Comparison of ENCODE assay signal across 9 cellular contexts in genomic region chr10:22228167-22228938, GRCh38. TPM values are rescaled to one million over a fixed set of nuclear protein-coding genes. Genes with fewer than 3 reads are reported as not detected.
DNase-seq lines count a peak whose midpoint lies in the region; TF ChIP-seq lines count a peak whose summit lies in the region.
"Had no signal": no experiment of that assay in that cellular context is flagged by ENCODE, and none has a peak within 500 bp of the region (broad histone marks: within the 10 kb centered on the region; RNA-seq: fewer than 3 reads in every experiment).

No MANE protein-coding gene starts in this region.

- no peaks in the 10 kb centered on the region for H3K27me3 ChIP-seq in CD8-positive, alpha-beta memory T cell (ENCODE audit: insufficient read depth, low read length, poor library complexity, severe bottlenecking)
- H3K27me3 ChIP-seq in endodermal cell (ENCODE audit: control insufficient read depth, insufficient read depth, low read length, poor library complexity, severe bottlenecking) (no peaks in the 10 kb centered on the region), osteoblast (ENCODE audit: insufficient read depth, low read length) (no peaks in the 10 kb centered on the region)

- H3K9me3 ChIP-seq in CD8-positive, alpha-beta memory T cell (ENCODE audit: low read length) = no peaks in the 10 kb centered on the region
- H3K9me3 ChIP-seq in endodermal cell (ENCODE audit: control insufficient read depth, low read length) (no peaks in the 10 kb centered on the region), osteoblast (ENCODE audit: low read depth, low read length) (no peaks in the 10 kb centered on the region)

- H3K9ac ChIP-seq in endodermal cell (ENCODE audit: extremely low read depth, low read length, poor library complexity, severe bottlenecking) = peak overlapping the region; percentile 55

- no peaks in the 10 kb centered on the region for H3K79me2 ChIP-seq in osteoblast (ENCODE audit: insufficient read depth, low read length)

- H3K4me1 Mint-ChIP-seq in CD8-positive, alpha-beta memory T cell = peaks cover 18 to 31% (median 28%) of the 10 kb centered on the region in 3 donors
- peaks cover 2% of the 10 kb centered on the region for H3K4me1 Mint-ChIP-seq in endodermal cell

- H3K9me3 Mint-ChIP-seq in CD8-positive, alpha-beta memory T cell = peaks cover 0 to 5% (median 3%) of the 10 kb centered on the region in 5 donors
- H3K9me3 Mint-ChIP-seq in endodermal cell = no peaks in the 10 kb centered on the region

- TF ChIP-seq CTCF in endodermal cell (conservative IDR thresholded peaks at IDR 0.05) = no peak
- TF ChIP-seq CTCF in osteoblast (IDR thresholded peaks at IDR 0.05; ENCODE audit: extremely low read depth, low read depth, low read length) = no peak

- H4K20me1 ChIP-seq in osteoblast (ENCODE audit: insufficient read depth, low read length) = no peaks in the 10 kb centered on the region

- H3K4me1 ChIP-seq in CD8-positive, alpha-beta memory T cell (ENCODE audit: insufficient read depth, low read length) = peaks cover 8% of the 10 kb centered on the region
- H3K4me1 ChIP-seq in endodermal cell (ENCODE audit: control insufficient read depth, insufficient read depth, low read length) (no peaks in the 10 kb centered on the region), osteoblast (ENCODE audit: insufficient read depth, low read length) (peaks cover 9% of the 10 kb centered on the region)

- peak overlapping the region; percentile 88 for H3K4me2 ChIP-seq in osteoblast (ENCODE audit: insufficient read depth, low read length)

- DNase-seq in CD8-positive, alpha-beta memory T cell = no peak
- DNase-seq in OCI-M1 (lab: John Stamatoyannopoulos, UW) (peak; percentile 53), endodermal cell (no peak), osteoblast (ENCODE audit: insufficient read length, low spot score, missing footprints) (no peak), NCI-H82 treated with DMSO at 0.1 percent for 48 hours (lab: John Stamatoyannopoulos, UW; ENCODE audit: unreplicated experiment) (no peak), NCI-H82 (lab: John Stamatoyannopoulos, UW) (no peak), A172 (ENCODE audit: low spot score) (no peak)
- no peak for DNase-seq in activated CD4-positive, alpha-beta T cell treated with anti-CD3 and anti-CD28 coated beads, Interleukin-2, amount 50 U/mL, for 48 hours

- peak overlapping the region in 7 of 8 donors; percentile 82 to 99 (median 93) for H3K27ac Mint-ChIP-seq in CD8-positive, alpha-beta memory T cell
- no peak overlapping the region for H3K27ac Mint-ChIP-seq in endodermal cell

- peak overlapping the region; percentile 71 for H3K4me3 ChIP-seq in CD8-positive, alpha-beta memory T cell (ENCODE audit: low read length)
- H3K4me3 ChIP-seq in endodermal cell (ENCODE audit: low read length) = peak overlapping the region; percentile 85
- H3K4me3 ChIP-seq in osteoblast (ENCODE audit: insufficient read depth, low read length) = peak overlapping the region; percentile 76

- peak overlapping the region; percentile 81 to 98 (median 88) for H3K4me3 Mint-ChIP-seq in CD8-positive, alpha-beta memory T cell
- peak overlapping the region; percentile 71 for H3K4me3 Mint-ChIP-seq in endodermal cell

- POLR2A ChIA-PET in CD8-positive, alpha-beta memory T cell (lab: Charles Lee) = interaction anchor here (1.0 to 3.1 kb wide), 7 partner anchors 25 to 702 kb away, joined by 4 to 19 read pairs (median 9); partner anchors contain the start of genes BMI1, COMMD3, DNAJC1 and SKIDA1

- H2AFZ ChIP-seq in osteoblast (ENCODE audit: low read length) = peak overlapping the region; percentile 93

- peak overlapping the region; percentile 76 for H3K27ac ChIP-seq in CD8-positive, alpha-beta memory T cell (ENCODE audit: low read depth, low read length)
- H3K27ac ChIP-seq in endodermal cell (ENCODE audit: low read depth, low read length) (peak overlapping the region; percentile 85), osteoblast (ENCODE audit: low read depth, low read length) (peak overlapping the region; percentile 88)

- WGBS in endodermal cell (ENCODE audit: insufficient coverage in 1 of 2, insufficient read length in 1 of 2), 2 experiments = 77 to 100% methylated on average over 3 to 6 of the region's 9 CpGs

- CTCF ChIA-PET in CD8-positive, alpha-beta memory T cell (lab: Charles Lee) = interaction anchor here (1.4 to 2.5 kb wide), 4 partner anchors 30 to 733 kb away, joined by 3 to 8 read pairs (median 8); partner anchors contain the start of gene COMMD3

- no peaks in the 10 kb centered on the region for H3K36me3 ChIP-seq in CD8-positive, alpha-beta memory T cell (ENCODE audit: insufficient read depth, low read length)
- no peaks in the 10 kb centered on the region for H3K36me3 ChIP-seq in endodermal cell (ENCODE audit: control insufficient read depth, insufficient read depth, low read length)
- no peaks in the 10 kb centered on the region for H3K36me3 ChIP-seq in osteoblast (ENCODE audit: insufficient read depth, low read length)

- peaks cover 0 to 5% (median 2%) of the 10 kb centered on the region in 3 donors for H3K36me3 Mint-ChIP-seq in CD8-positive, alpha-beta memory T cell
- no peaks in the 10 kb centered on the region for H3K36me3 Mint-ChIP-seq in endodermal cell (ENCODE audit: low read depth)

- H3K27me3 Mint-ChIP-seq in CD8-positive, alpha-beta memory T cell = peaks cover 12 to 17% of the 10 kb centered on the region in 2 donors
- H3K27me3 Mint-ChIP-seq in endodermal cell (ENCODE audit: insufficient read depth) = peaks cover 17% of the 10 kb centered on the region

RNA-seq across cellular contexts. Expression of gene EBLN1, which starts 10.5 kb away (rescaled TPM):
- not detected for total RNA-seq in CD8-positive, alpha-beta memory T cell
- not detected for polyA plus RNA-seq in CD8-positive, alpha-beta memory T cell
- total RNA-seq in endodermal cell = not detected
- polyA plus RNA-seq in endodermal cell (2013, experiment 1 of 2) = not detected
- not detected for polyA plus RNA-seq in endodermal cell (2013, experiment 2 of 2)
- total RNA-seq in osteoblast = not detected in 2 replicates
- not detected in 2 replicates for total RNA-seq in A172 (2014; rRNA removed; shearing (Covaris generic))
- total RNA-seq: subcutaneous adipose tissue had no signal
